In the genomic region with DNA sequence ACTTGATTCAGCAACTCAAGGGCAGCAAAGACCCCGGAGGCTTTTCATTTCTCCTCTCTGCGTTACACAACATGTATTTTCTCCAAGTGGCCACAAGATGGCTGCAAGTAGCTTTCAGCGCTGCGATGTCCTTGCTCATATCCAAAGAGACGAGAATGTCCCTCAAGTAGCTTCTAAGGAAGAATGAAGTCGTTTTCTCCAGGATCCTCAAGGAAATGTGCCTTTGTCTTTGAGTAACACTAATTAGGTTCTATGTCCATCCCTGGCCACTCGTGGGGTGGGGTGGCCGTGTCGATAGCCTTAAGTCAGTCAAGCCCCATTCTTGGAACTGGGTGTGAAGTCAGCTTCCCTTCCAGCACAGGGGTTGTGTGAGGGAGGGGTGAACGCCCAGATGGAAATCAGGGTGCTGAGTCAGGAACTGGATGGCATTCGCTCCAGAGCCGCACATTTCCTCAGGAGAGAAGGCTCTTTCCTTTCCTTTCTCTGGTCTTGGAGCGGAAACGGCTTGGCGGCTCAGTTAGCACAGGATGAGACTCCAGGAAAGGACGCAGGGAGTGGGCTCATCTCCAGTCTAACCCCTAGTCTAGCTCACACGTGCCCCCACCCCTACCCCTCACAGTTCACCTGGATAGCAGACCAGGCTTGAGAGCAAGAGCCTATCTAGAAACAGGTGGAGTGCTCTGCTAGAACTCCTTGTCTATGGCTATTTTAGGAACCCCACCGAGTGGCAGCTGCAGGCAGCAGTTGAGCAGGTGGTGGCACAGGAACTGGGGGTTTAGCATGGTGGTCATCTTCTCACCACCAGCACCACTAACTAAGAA, we compare ENCODE assay signal across 9 cellular contexts. TPM values are rescaled to one million over a fixed set of nuclear protein-coding genes. Genes with fewer than 3 reads are reported as not detected.
DNase-seq lines count a peak whose midpoint lies in the region; ATAC-seq and TF ChIP-seq lines count a peak whose summit lies in the region.
"Had no signal": no experiment of that assay in that cellular context is flagged by ENCODE, and none has a peak within 500 bp of the region (broad histone marks: within the 10 kb centered on the region; RNA-seq: fewer than 3 reads in every experiment).

No MANE protein-coding gene starts in this region.

- H3K4me3 ChIP-seq in choroid plexus epithelial cell (ENCODE audit: low read depth, low read length) (no peak overlapping the region), left lung (peak overlapping the region in 1 of 2 donors; percentile 8)

- peak; percentile 58 for ATAC-seq in CD4-positive, alpha-beta T cell (ENCODE audit: poor library complexity)
- ATAC-seq in left lung = peak; percentile 95
- ATAC-seq in HG03439 (IDR thresholded peaks at IDR 0.05; ENCODE audit: unreplicated experiment) = no peak

- no peaks in the 10 kb centered on the region for H3K36me3 Mint-ChIP-seq in CD4-positive, alpha-beta T cell (ENCODE audit: low read depth)
- H3K36me3 Mint-ChIP-seq in T-helper 1 cell treated with Interleukin-12 subunit alpha and Interleukin-12 subunit beta and Interleukin-4 antibody, amounts not matched to agents 30 μg/mL and 1 μg/mL, for 36 hours (ENCODE audit: low read depth) = no peaks in the 10 kb centered on the region
- no peaks in the 10 kb centered on the region for H3K36me3 Mint-ChIP-seq in stimulated activated naive CD8-positive, alpha-beta T cell treated with anti-CD3 and anti-CD28 coated beads, Interleukin-15, Interleukin-2, amounts not matched to agents 100 ng/mL and 50 ng/mL, for 24 hours (ENCODE audit: low read depth)

- no peak overlapping the region for H3K27ac Mint-ChIP-seq in CD4-positive, alpha-beta T cell
- H3K27ac Mint-ChIP-seq in T-helper 1 cell treated with Interleukin-12 subunit alpha and Interleukin-12 subunit beta and Interleukin-4 antibody, amounts not matched to agents 30 μg/mL and 1 μg/mL, for 36 hours = no peak overlapping the region
- no peak overlapping the region for H3K27ac Mint-ChIP-seq in stimulated activated naive CD8-positive, alpha-beta T cell treated with anti-CD3 and anti-CD28 coated beads, Interleukin-15, Interleukin-2, amounts not matched to agents 100 ng/mL and 50 ng/mL, for 24 hours

- DNase-seq in CD4-positive, alpha-beta T cell = peak in 4 of 10 experiments; percentile 7 to 27 (median 14)
- DNase-seq in GM20000 (ENCODE audit: low spot score) (peak; percentile 30), NCI-H1694 (lab: John Stamatoyannopoulos, UW) (peak; percentile 1), choroid plexus epithelial cell (ENCODE audit: low read depth) (peak; percentile 87), left lung (peak in 1 of 2 donors; percentile 43)

- H3K9me3 ChIP-seq in CD4-positive, alpha-beta T cell (ENCODE audit: control insufficient read depth, low read length) = no peaks in the 10 kb centered on the region
- H3K9me3 ChIP-seq in left lung = no peaks in the 10 kb centered on the region

- H3K9me3 Mint-ChIP-seq in CD4-positive, alpha-beta T cell = no peaks in the 10 kb centered on the region
- H3K9me3 Mint-ChIP-seq in T-helper 1 cell treated with Interleukin-12 subunit alpha and Interleukin-12 subunit beta and Interleukin-4 antibody, amounts not matched to agents 30 μg/mL and 1 μg/mL, for 36 hours = no peaks in the 10 kb centered on the region
- H3K9me3 Mint-ChIP-seq in stimulated activated naive CD8-positive, alpha-beta T cell treated with anti-CD3 and anti-CD28 coated beads, Interleukin-15, Interleukin-2, amounts not matched to agents 100 ng/mL and 50 ng/mL, for 24 hours = no peaks in the 10 kb centered on the region

- CTCF ChIA-PET in CD4-positive, alpha-beta T cell (lab: Charles Lee) = interaction anchor here (0.8 to 1.1 kb wide), 3 partner anchors 15 to 58 kb away, joined by 3 read pairs; no protein-coding TSS in a partner anchor

- H3K27ac ChIP-seq in CD4-positive, alpha-beta T cell (ENCODE audit: low read depth, low read length) = no peak overlapping the region
- H3K27ac ChIP-seq in left lung = peak overlapping the region; percentile 15 to 41

- POLR2A ChIA-PET in CD4-positive, alpha-beta T cell (lab: Charles Lee) = interaction anchor here (0.9 kb wide), 1 partner anchor 60 kb away, joined by 3 read pairs; a partner anchor contains a TSS

- peaks cover 13% of the 10 kb centered on the region for H3K4me1 Mint-ChIP-seq in CD4-positive, alpha-beta T cell (ENCODE audit: low read depth)
- H3K4me1 Mint-ChIP-seq in T-helper 1 cell treated with Interleukin-12 subunit alpha and Interleukin-12 subunit beta and Interleukin-4 antibody, amounts not matched to agents 30 μg/mL and 1 μg/mL, for 36 hours (ENCODE audit: low read depth) = peaks cover 9% of the 10 kb centered on the region
- H3K4me1 Mint-ChIP-seq in stimulated activated naive CD8-positive, alpha-beta T cell treated with anti-CD3 and anti-CD28 coated beads, Interleukin-15, Interleukin-2, amounts not matched to agents 100 ng/mL and 50 ng/mL, for 24 hours (ENCODE audit: low read depth) = peaks cover 9% of the 10 kb centered on the region

- H3K27me3 Mint-ChIP-seq in CD4-positive, alpha-beta T cell = peaks cover 4% of the 10 kb centered on the region
- H3K27me3 Mint-ChIP-seq in T-helper 1 cell treated with Interleukin-12 subunit alpha and Interleukin-12 subunit beta and Interleukin-4 antibody, amounts not matched to agents 30 μg/mL and 1 μg/mL, for 36 hours (ENCODE audit: low read depth) = peaks cover 26% of the 10 kb centered on the region
- peaks cover 14% of the 10 kb centered on the region for H3K27me3 Mint-ChIP-seq in stimulated activated naive CD8-positive, alpha-beta T cell treated with anti-CD3 and anti-CD28 coated beads, Interleukin-15, Interleukin-2, amounts not matched to agents 100 ng/mL and 50 ng/mL, for 24 hours

- intact Hi-C loops in CD4-positive, alpha-beta T cell (cut with DNase I, micrococcal nuclease) = loop anchor here (5.0 to 10.0 kb wide), 4 partner anchors 94 to 424 kb away; a partner anchor contains a TSS
- intact Hi-C loops in left lung (cut with DNase I) = loop anchor here in 1 of 2 donors (10.0 kb wide), 1 partner anchor 264 kb away; no protein-coding TSS in a partner anchor

- no peaks in the 10 kb centered on the region for H3K27me3 ChIP-seq in CD4-positive, alpha-beta T cell (ENCODE audit: control insufficient read depth, insufficient read depth, low read length)
- H3K27me3 ChIP-seq in left lung = no peaks in the 10 kb centered on the region

- no peaks in the 10 kb centered on the region for H3K36me3 ChIP-seq in left lung

- H3K4me3 Mint-ChIP-seq in CD4-positive, alpha-beta T cell = peak overlapping the region; percentile 64
- H3K4me3 Mint-ChIP-seq in T-helper 1 cell treated with Interleukin-12 subunit alpha and Interleukin-12 subunit beta and Interleukin-4 antibody, amounts not matched to agents 30 μg/mL and 1 μg/mL, for 36 hours = peak overlapping the region; percentile 52
- peak overlapping the region; percentile 47 for H3K4me3 Mint-ChIP-seq in stimulated activated naive CD8-positive, alpha-beta T cell treated with anti-CD3 and anti-CD28 coated beads, Interleukin-15, Interleukin-2, amounts not matched to agents 100 ng/mL and 50 ng/mL, for 24 hours

- peak; percentile 78 for TF ChIP-seq CTCF in CD4-positive, alpha-beta T cell (IDR thresholded peaks at IDR 0.05)
- TF ChIP-seq CTCF in GM20000 (IDR thresholded peaks at IDR 0.05; ENCODE audit: extremely low read depth, missing control alignments) (peak; percentile 46), choroid plexus epithelial cell (conservative IDR thresholded peaks at IDR 0.05; ENCODE audit: low read depth, low read length) (peak; percentile 93), left lung (IDR thresholded peaks at IDR 0.05) (peak; percentile 57 to 72)

- H3K4me1 ChIP-seq in left lung = peaks cover 0 to 13% of the 10 kb centered on the region in 2 donors

RNA-seq across cellular contexts. Expression of a gene that starts 44.3 kb away (rescaled TPM):
- not detected for total RNA-seq in CD4-positive, alpha-beta T cell
- total RNA-seq in left lung = 100 to 1,000 TPM; 165 to 244 TPM
- total RNA-seq: temporal lobe had no signal

RNA-seq across cellular contexts. Expression of a gene that starts 59.8 kb away (rescaled TPM):
- 1 to 10 TPM; 6.1 to 7.6 TPM for total RNA-seq in CD4-positive, alpha-beta T cell
- 1 to 10 TPM; 6.5 to 8.8 TPM for total RNA-seq in left lung

RNA-seq across cellular contexts. Expression of a gene that starts 59.9 kb away (rescaled TPM):
- total RNA-seq in CD4-positive, alpha-beta T cell = 10 to 100 TPM; 76.1 to 81.9 TPM
- 10 to 100 TPM; 28.7 to 32.0 TPM for total RNA-seq in left lung

Comparison
In these comparisons a context has a peak if more than half of its experiments do, and no peak if none do; other contexts are left out.
1. RNA of a gene that starts 44.3 kb away (total RNA-seq): 165 to 244 TPM in left lung; not detected in CD4-positive, alpha-beta T cell; every median in the first group is over 100 times any median in the second.
2. Peak in every context shown above with its lines, with median percentiles within 50 percentile points of each other: H3K4me3 Mint-ChIP-seq and CTCF ChIP-seq.